Comparison of ENCODE assay signal across 21 cellular contexts in the genomic region with DNA sequence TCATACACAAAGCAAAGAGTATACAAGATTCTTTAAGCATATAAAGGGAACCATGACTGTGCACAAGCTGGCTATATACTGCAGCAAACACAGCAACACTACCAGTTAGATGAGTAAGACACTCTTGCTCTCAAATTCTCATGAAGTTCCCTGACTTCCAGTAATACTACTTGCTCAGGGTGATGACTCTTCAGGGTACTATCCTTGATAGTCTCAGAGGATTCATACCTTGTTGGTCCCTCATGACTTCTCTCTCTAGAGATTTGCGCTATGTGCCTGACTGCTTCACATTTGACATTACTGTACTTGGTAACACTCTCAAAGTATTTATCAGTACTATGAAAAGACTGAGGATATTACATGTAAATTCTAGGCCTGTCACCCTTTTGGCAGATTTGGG.
DNase-seq lines count a peak whose midpoint lies in the region; ATAC-seq, FAIRE-seq and TF ChIP-seq lines count a peak whose summit lies in the region.
"Had no signal": no experiment of that assay in that cellular context is flagged by ENCODE, and none has a peak within 500 bp of the region (broad histone marks: within the 10 kb centered on the region; RNA-seq: fewer than 3 reads in every experiment).

No MANE protein-coding gene starts in this region.

- no peak overlapping the region for H2BK20ac ChIP-seq in IMR-90 (ENCODE audit: low read depth, low read length)

- BruUV-seq in IMR-90 (replicated peaks; lab: Mats Ljungman, UMichigan) (no TSS peak), PC-3 (replicated peaks; lab: Mats Ljungman, UMichigan) (no TSS peak)

- H3K9ac ChIP-seq in IMR-90 (ENCODE audit: low read depth, low read length) (no peak overlapping the region), PC-3 (ENCODE audit: low read length) (no peak overlapping the region)
- H3K9ac ChIP-seq: BLaER1 had no signal

- no peaks in the 10 kb centered on the region for H3F3A ChIP-seq in PC-3 (ENCODE audit: low read length, unreplicated experiment)

- H3K4ac ChIP-seq in IMR-90 (ENCODE audit: low read depth, low read length), result no peak overlapping the region

- TF ChIP-seq RAD21 in IMR-90 (IDR thresholded peaks at IDR 0.05; ENCODE audit: low read length), result no peak

- no peak overlapping the region for H2AK5ac ChIP-seq in IMR-90 (ENCODE audit: low read depth, low read length)

- POLR2A ChIA-PET in IMR-90 (lab: Charles Lee; ENCODE audit: unreplicated experiment) (no interaction called here), PC-3 (lab: Charles Lee; ENCODE audit: unreplicated experiment) (no interaction called here)

- H3K4me2 ChIP-seq in IMR-90 (ENCODE audit: low read depth, low read length) (no peak overlapping the region), PC-3 (ENCODE audit: low read length) (no peak overlapping the region)
- H3K4me2 ChIP-seq: BLaER1 had no signal

- no CpG with 5 or more reads among the region's 1 CpG for WGBS in IMR-90 (ENCODE audit: extremely low coverage in 2 of 2, insufficient read length in 1 of 2), 2 experiments

- H4K20me1 ChIP-seq in IMR-90 (ENCODE audit: insufficient read depth, low read length) (no peaks in the 10 kb centered on the region), PC-3 (ENCODE audit: low read length) (no peaks in the 10 kb centered on the region)
- H4K20me1 ChIP-seq: BLaER1 had no signal

- H3K27ac Mint-ChIP-seq in activated naive CD8-positive, alpha-beta T cell treated with anti-CD3 and anti-CD28 coated beads for 36 hours, result no peak overlapping the region
- H3K27ac Mint-ChIP-seq: CD4-positive, CD25-positive, alpha-beta regulatory T cell had no signal

- no peaks in the 10 kb centered on the region for H3K9me3 ChIP-seq in IMR-90 (ENCODE audit: control insufficient read depth, insufficient read depth, low read length)
- no peaks in the 10 kb centered on the region for H3K9me3 ChIP-seq in PC-3 (ENCODE audit: low read length)
- H3K9me3 ChIP-seq: BLaER1 had no signal

- no peaks in the 10 kb centered on the region for H3K27me3 Mint-ChIP-seq in activated naive CD8-positive, alpha-beta T cell treated with anti-CD3 and anti-CD28 coated beads for 36 hours
- H3K27me3 Mint-ChIP-seq: CD4-positive, CD25-positive, alpha-beta regulatory T cell had no signal

- no peak overlapping the region for H3K56ac ChIP-seq in IMR-90 (ENCODE audit: extremely low read depth, insufficient read depth, low read length)

- H3K4me3 Mint-ChIP-seq in activated naive CD8-positive, alpha-beta T cell treated with anti-CD3 and anti-CD28 coated beads for 36 hours, result no peak overlapping the region
- H3K4me3 Mint-ChIP-seq: CD4-positive, CD25-positive, alpha-beta regulatory T cell had no signal

- no peak overlapping the region for H2BK5ac ChIP-seq in IMR-90 (ENCODE audit: low read depth, low read length, poor library complexity, severe bottlenecking)

- H3K27me3 ChIP-seq in IMR-90 (ENCODE audit: control insufficient read depth, insufficient read depth, low read length) (no peaks in the 10 kb centered on the region), bronchial epithelial cell (ENCODE audit: control insufficient read depth, insufficient read depth, low read length) (no peaks in the 10 kb centered on the region), PC-3 (ENCODE audit: low read length) (no peaks in the 10 kb centered on the region)
- H3K27me3 ChIP-seq: BLaER1 had no signal

- H3K36me3 ChIP-seq in IMR-90 (ENCODE audit: control insufficient read depth, insufficient read depth, low read length) (no peaks in the 10 kb centered on the region), bronchial epithelial cell (ENCODE audit: control insufficient read depth, insufficient read depth, low read length) (no peaks in the 10 kb centered on the region), PC-3 (ENCODE audit: low read depth, low read length) (no peaks in the 10 kb centered on the region)
- H3K36me3 ChIP-seq: BLaER1 had no signal

- H3K4me1 Mint-ChIP-seq in activated naive CD8-positive, alpha-beta T cell treated with anti-CD3 and anti-CD28 coated beads for 36 hours, result no peaks in the 10 kb centered on the region
- H3K4me1 Mint-ChIP-seq: CD4-positive, CD25-positive, alpha-beta regulatory T cell had no signal

- H3K9me1 ChIP-seq in IMR-90 (ENCODE audit: insufficient read depth, low read length), result no peaks in the 10 kb centered on the region

- no peak for FAIRE-seq in bronchial epithelial cell (lab: Jason Lieb, UNC)
- FAIRE-seq: D721Med, GM18507, HepG2, K562 had no signal

- no peaks in the 10 kb centered on the region for H3K79me1 ChIP-seq in IMR-90 (ENCODE audit: low read depth in 1 of 2, low read length in 2 of 2)

- H3K18ac ChIP-seq in IMR-90 (ENCODE audit: low read depth, low read length), result no peak overlapping the region

- H2AFZ ChIP-seq in IMR-90 (replicated peaks; ENCODE audit: low read length, poor library complexity) (no peak overlapping the region), PC-3 (ENCODE audit: low read length) (no peak overlapping the region)

- H4K8ac ChIP-seq in IMR-90 (ENCODE audit: low read depth in 2 of 2, low read length in 2 of 2), result no peak overlapping the region

- no peaks in the 10 kb centered on the region for H3K9me3 Mint-ChIP-seq in activated naive CD8-positive, alpha-beta T cell treated with anti-CD3 and anti-CD28 coated beads for 36 hours

- ATAC-seq in IMR-90 (ENCODE audit: low read depth) (peak; percentile 51), PC-3 (no peak)
- ATAC-seq: HepG2, K562, Panc1 had no signal

- in situ Hi-C loops in IMR-90 (cut with MboI; ENCODE audit: low sequenced_read_pairs), result no loop called here

- H2BK15ac ChIP-seq in IMR-90 (ENCODE audit: low read depth, low read length), result no peak overlapping the region

- CTCF ChIA-PET in IMR-90 (lab: Yijun Ruan, JAX) (no interaction called here), PC-3 (lab: Charles Lee) (no interaction called here)

- no peak for TF ChIP-seq POLR2A in IMR-90 (IDR thresholded peaks at IDR 0.05; ENCODE audit: low read depth, low read length)

- H2AK9ac ChIP-seq in IMR-90 (replicated peaks; ENCODE audit: low read depth, low read length, poor library complexity), result no peak overlapping the region

- H4K91ac ChIP-seq in IMR-90 (ENCODE audit: insufficient read depth, low read depth, low read length), result no peak overlapping the region

- H3K4me3 ChIP-seq in IMR-90 (ENCODE audit: insufficient read depth, low read depth, low read length) (no peak overlapping the region), bronchial epithelial cell (ENCODE audit: low read depth, low read length) (no peak overlapping the region), fibroblast of the aortic adventitia (ENCODE audit: low read depth, low read length) (no peak overlapping the region), PC-3 (ENCODE audit: low read length) (no peak overlapping the region)
- H3K4me3 ChIP-seq: BLaER1, K562, SK-N-MC had no signal

- no peak overlapping the region for H4K5ac ChIP-seq in IMR-90 (ENCODE audit: low read depth, low read length)

- no peak for TF ChIP-seq CTCF in IMR-90 (conservative IDR thresholded peaks at IDR 0.05; ENCODE audit: low read depth, low read length)
- TF ChIP-seq CTCF in bronchial epithelial cell (IDR thresholded peaks at IDR 0.05; ENCODE audit: insufficient read depth, low read length, severe bottlenecking), result no peak
- TF ChIP-seq CTCF in fibroblast of the aortic adventitia (IDR thresholded peaks at IDR 0.05; ENCODE audit: insufficient read depth, low read length), result no peak
- TF ChIP-seq CTCF in PC-3 (conservative IDR thresholded peaks at IDR 0.05; ENCODE audit: low read depth, low read length), result no peak

- DNase-seq in IMR-90, result peak; percentile 12
- DNase-seq in bronchial epithelial cell (ENCODE audit: low read depth), result peak; percentile 39
- peak; percentile 0 for DNase-seq in fibroblast of the aortic adventitia (ENCODE audit: low read depth)
- DNase-seq in activated naive CD8-positive, alpha-beta T cell treated with anti-CD3 and anti-CD28 coated beads for 36 hours, result no peak
- DNase-seq in NCI-H1694 treated with DMSO at 0.1 percent for 48 hours (lab: John Stamatoyannopoulos, UW), result no peak
- no peak for DNase-seq in germinal center (ENCODE audit: low spot score)
- no peak for DNase-seq in PC-3
- DNase-seq: CD4-positive, CD25-positive, alpha-beta regulatory T cell; H7; MM.1S; NCI-H2029 treated with DMSO at 0.1 percent for 48 hours; NCI-H446 treated with DMSO at 0.1 percent for 48 hours; NCI-H526; SIG-M5 had no signal

- no peaks in the 10 kb centered on the region for H3K9me2 ChIP-seq in PC-3 (replicated peaks; ENCODE audit: low read length)

- H3K27ac ChIP-seq in IMR-90 (ENCODE audit: insufficient read depth, low read length) (no peak overlapping the region), PC-3 (ENCODE audit: low read length) (no peak overlapping the region)
- H3K27ac ChIP-seq: BLaER1, SK-N-MC had no signal

- H3K4me1 ChIP-seq in IMR-90 (ENCODE audit: control insufficient read depth, insufficient read depth, low read length) (0 out of 2 replicates have a peak, but pooled peaks cover 2% of the 10 kb centered on the region), PC-3 (ENCODE audit: insufficient read depth, low read length) (no peaks in the 10 kb centered on the region)
- H3K4me1 ChIP-seq: BLaER1 had no signal

- no peak overlapping the region for H3K23ac ChIP-seq in IMR-90 (ENCODE audit: low read depth, low read length)

- intact Hi-C loops in IMR-90 (cut with micrococcal nuclease), result no loop called here
- intact Hi-C loops in PC-3 (cut with micrococcal nuclease), result no loop called here

- no peak overlapping the region for H3K14ac ChIP-seq in IMR-90 (replicated peaks; ENCODE audit: low read depth, low read length)

- dilution Hi-C loops in IMR-90 (cut with HindIII; ENCODE audit: low sequenced_read_pairs, unreplicated experiment), result no loop called here

- H3K36me3 Mint-ChIP-seq in activated naive CD8-positive, alpha-beta T cell treated with anti-CD3 and anti-CD28 coated beads for 36 hours, result no peaks in the 10 kb centered on the region
- H3K36me3 Mint-ChIP-seq: CD4-positive, CD25-positive, alpha-beta regulatory T cell had no signal

- H3K79me2 ChIP-seq in PC-3 (ENCODE audit: low read length), result no peaks in the 10 kb centered on the region

- H2BK120ac ChIP-seq in IMR-90 (ENCODE audit: low read depth, low read length), result no peak overlapping the region

TF ChIP-seq in IMR-90, 13 proteins besides CTCF, POLR2A, EP300 and RAD21 (continues in another document):
- TF ChIP-seq MXI1 (IDR thresholded peaks at IDR 0.05; ENCODE audit: borderline replicate concordance, low read depth, low read length) (no peak), BHLHE40 (IDR thresholded peaks at IDR 0.05; ENCODE audit: low read depth, low read length) (no peak), CHD1 (IDR thresholded peaks at IDR 0.05; ENCODE audit: low read depth, low read length) (no peak), SMC3 (IDR thresholded peaks at IDR 0.05; ENCODE audit: low read depth, low read length) (no peak), FOS (IDR thresholded peaks at IDR 0.05; ENCODE audit: low read depth, low read length) (no peak)
- TF ChIP-seq, protein P1, sequence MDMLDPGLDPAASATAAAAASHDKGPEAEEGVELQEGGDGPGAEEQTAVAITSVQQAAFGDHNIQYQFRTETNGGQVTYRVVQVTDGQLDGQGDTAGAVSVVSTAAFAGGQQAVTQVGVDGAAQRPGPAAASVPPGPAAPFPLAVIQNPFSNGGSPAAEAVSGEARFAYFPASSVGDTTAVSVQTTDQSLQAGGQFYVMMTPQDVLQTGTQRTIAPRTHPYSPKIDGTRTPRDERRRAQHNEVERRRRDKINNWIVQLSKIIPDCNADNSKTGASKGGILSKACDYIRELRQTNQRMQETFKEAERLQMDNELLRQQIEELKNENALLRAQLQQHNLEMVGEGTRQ (IDR thresholded peaks at IDR 0.05; ENCODE audit: low read depth, low read length), result no peak

Comparison
In these comparisons a context has a peak if more than half of its experiments do, and no peak if none do; other contexts are left out.
1. DNase-seq: peak in IMR-90 (single experiment), bronchial epithelial cell (single experiment) and fibroblast of the aortic adventitia (single experiment); none in activated naive CD8-positive, alpha-beta T cell treated with anti-CD3 and anti-CD28 coated beads for 36 hours (single experiment), NCI-H1694 treated with DMSO at 0.1 percent for 48 hours (single experiment), germinal center (single experiment) and PC-3 (single experiment).